In genomic region chr16:49658066-49658465, GRCh38 we compare ENCODE assay signal across 23 cellular contexts.
"Had no signal": no experiment of that assay in that cellular context is flagged by ENCODE, and none has a peak within 500 bp of the region (broad histone marks: within the 10 kb centered on the region; RNA-seq: fewer than 3 reads in every experiment).

No MANE protein-coding gene starts in this region.

- H3K27ac ChIP-seq: esophagus muscularis mucosa, foreskin keratinocyte, gastroesophageal sphincter, heart left ventricle, left ventricle myocardium inferior, lower lobe of right lung, pancreas, stomach, thyroid gland, vagina had no signal

- ATAC-seq: foreskin keratinocyte; gastroesophageal sphincter; left cardiac atrium; lower lobe of right lung; natural killer cell; pancreas; sciatic nerve; stimulated activated effector memory CD8-positive, alpha-beta T cell treated with anti-CD3 and anti-CD28 coated beads, Interleukin-12 subunit alpha, Interleukin-12 subunit beta, amount 100 ng/mL, for 72 hours had no signal

- H3K9me3 ChIP-seq: esophagus muscularis mucosa, gastroesophageal sphincter, heart left ventricle, left ventricle myocardium inferior, lower lobe of right lung, pancreas, stomach, thyroid gland, vagina had no signal

- H3K4me3 ChIP-seq: coronary artery, esophagus muscularis mucosa, gastroesophageal sphincter, heart left ventricle, hepatocyte, left ventricle myocardium inferior, lower lobe of right lung, pancreas, stomach, thyroid gland, vagina had no signal

- H3K27me3 ChIP-seq: esophagus muscularis mucosa, foreskin keratinocyte, gastroesophageal sphincter, heart left ventricle, hepatocyte, pancreas, stomach, thyroid gland, vagina had no signal

- H3K79me2 ChIP-seq: hepatocyte had no signal

- H3K4me1 ChIP-seq: foreskin keratinocyte, lower lobe of right lung, pancreas had no signal

- DNase-seq: dermis blood vessel endothelial cell; effector memory CD4-positive, alpha-beta T cell; foreskin keratinocyte; left cardiac atrium; lower lobe of right lung; natural killer cell; occipital lobe; stimulated activated CD4-positive, alpha-beta T cell treated with anti-CD3 and anti-CD28 coated beads, Interleukin-2, amount 100 ng/mL, for 24 hours; stimulated activated CD4-positive, alpha-beta T cell treated with anti-CD3 and anti-CD28 coated beads, Interleukin-4, amount 100 ng/mL, for 24 hours; stimulated activated naive CD4-positive, alpha-beta T cell treated with Interleukin-2 at 50 U/mL for 16 hours; stomach; thyroid gland; trophoblast cell had no signal

- H3K27ac Mint-ChIP-seq: natural killer cell; stimulated activated effector memory CD8-positive, alpha-beta T cell treated with anti-CD3 and anti-CD28 coated beads, Interleukin-12 subunit alpha, Interleukin-12 subunit beta, amount 100 ng/mL, for 72 hours had no signal

- H3K9me3 Mint-ChIP-seq: natural killer cell; stimulated activated effector memory CD8-positive, alpha-beta T cell treated with anti-CD3 and anti-CD28 coated beads, Interleukin-12 subunit alpha, Interleukin-12 subunit beta, amount 100 ng/mL, for 72 hours had no signal

- H3K4me2 ChIP-seq: hepatocyte had no signal

- H2AFZ ChIP-seq: hepatocyte had no signal

- H3K36me3 Mint-ChIP-seq: natural killer cell; stimulated activated effector memory CD8-positive, alpha-beta T cell treated with anti-CD3 and anti-CD28 coated beads, Interleukin-12 subunit alpha, Interleukin-12 subunit beta, amount 100 ng/mL, for 72 hours had no signal

- H3K4me1 Mint-ChIP-seq: natural killer cell; stimulated activated effector memory CD8-positive, alpha-beta T cell treated with anti-CD3 and anti-CD28 coated beads, Interleukin-12 subunit alpha, Interleukin-12 subunit beta, amount 100 ng/mL, for 72 hours had no signal

- H3K4me3 Mint-ChIP-seq: natural killer cell; stimulated activated effector memory CD8-positive, alpha-beta T cell treated with anti-CD3 and anti-CD28 coated beads, Interleukin-12 subunit alpha, Interleukin-12 subunit beta, amount 100 ng/mL, for 72 hours had no signal

- H3K36me3 ChIP-seq: esophagus muscularis mucosa, gastroesophageal sphincter, heart left ventricle, left ventricle myocardium inferior, lower lobe of right lung, pancreas, stomach, thyroid gland, vagina had no signal
